Comparison of ENCODE assay signal across 22 cellular contexts in genomic region chr5:150329038-150329437, GRCh38. TPM values are rescaled to one million over a fixed set of nuclear protein-coding genes. Genes with fewer than 3 reads are reported as not detected.
"Had no signal": no experiment of that assay in that cellular context is flagged by ENCODE, and none has a peak within 500 bp of the region (broad histone marks: within the 10 kb centered on the region; RNA-seq: fewer than 3 reads in every experiment).

No MANE protein-coding gene starts in this region.

- DNase-seq: activated CD8-positive, alpha-beta memory T cell treated with anti-CD3 and anti-CD28 coated beads for 24 hours; activated CD8-positive, alpha-beta memory T cell treated with anti-CD3 and anti-CD28 coated beads, Interleukin-2, amount 50 U/mL, for 48 hours; activated effector memory CD4-positive, alpha-beta T cell treated with anti-CD3 and anti-CD28 coated beads, Interleukin-2, amount 50 U/mL, for 16 hours; activated naive CD4-positive, alpha-beta T cell treated with anti-CD3 and anti-CD28 coated beads, Interleukin-2, amount 50 U/mL, for 16 hours; activated T-cell treated with anti-CD3 and anti-CD28 coated beads, Interleukin-2, amount 50 U/mL, for 72 hours; cerebellar nuclear complex; effector CD8-positive, alpha-beta T cell; left colon; mammary epithelial cell; occipital lobe; posterior cingulate gyrus; stimulated activated naive CD8-positive, alpha-beta T cell treated with anti-CD3 and anti-CD28 coated beads, Interleukin-15, Interleukin-2, amounts not matched to agents 100 U/mL and 50 U/mL, for 24 hours; substantia nigra; T-cell; tibial artery; uterus had no signal

- H3K9me3 ChIP-seq: ascending aorta, breast epithelium, esophagus muscularis mucosa, tibial artery, uterus had no signal

- H3K27me3 ChIP-seq: ascending aorta, breast epithelium, esophagus muscularis mucosa, tibial artery, uterus had no signal

- H3K4me1 ChIP-seq: ascending aorta, breast epithelium, esophagus muscularis mucosa, tibial artery, uterus had no signal

- H3K27ac ChIP-seq: ascending aorta, breast epithelium, esophagus muscularis mucosa, skin epidermis, tibial artery, uterus had no signal

- H3K4me3 ChIP-seq: ascending aorta, breast epithelium, esophagus muscularis mucosa, skin epidermis, tibial artery, uterus had no signal

- ATAC-seq: activated CD4-positive, CD25-positive, alpha-beta regulatory T cell treated with anti-CD3 and anti-CD28 coated beads, Interleukin-2, amount 50 U/mL, for 24 hours; activated T-cell treated with anti-CD3 and anti-CD28 coated beads, Interleukin-2, amount 50 U/mL, for 72 hours; left colon; stimulated activated naive CD8-positive, alpha-beta T cell treated with anti-CD3 and anti-CD28 coated beads, Interleukin-15, Interleukin-2, amounts not matched to agents 100 U/mL and 50 U/mL, for 24 hours; T-cell had no signal

- H3K36me3 ChIP-seq: ascending aorta, breast epithelium, esophagus muscularis mucosa, tibial artery, uterus had no signal

RNA-seq across cellular contexts. Expression of gene ARSI, which starts 26.3 kb away (rescaled TPM):
- total RNA-seq: activated T-cell treated with anti-CD3 and anti-CD28 coated beads, Interleukin-2, amount 50 U/mL, for 72 hours; ascending aorta had no signal
- polyA plus RNA-seq: neural cell had no signal

RNA-seq across cellular contexts. Expression of gene CAMK2A, which starts 39.5 kb away (rescaled TPM):
- total RNA-seq: activated T-cell treated with anti-CD3 and anti-CD28 coated beads, Interleukin-2, amount 50 U/mL, for 72 hours; ascending aorta; T-cell had no signal
